ENCODE assay signal across 8 cellular contexts in the genomic region with DNA sequence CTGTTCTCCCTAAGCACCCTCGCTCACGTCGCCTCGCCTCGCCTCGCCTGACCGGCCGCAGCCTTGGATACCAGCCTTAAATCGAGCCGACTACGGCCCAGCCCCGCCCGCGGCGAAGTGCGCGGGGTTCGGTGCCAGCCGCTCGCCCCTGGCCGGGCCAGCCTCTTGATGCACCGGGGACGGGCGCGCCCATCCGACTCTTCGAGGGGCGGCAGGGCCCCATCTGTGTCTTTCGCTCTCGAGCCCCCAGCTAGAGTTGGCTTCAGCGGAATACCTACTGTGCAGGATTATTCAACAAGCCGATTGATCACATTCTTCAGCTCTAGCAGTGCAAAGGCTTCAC. TPM values are rescaled to one million over a fixed set of nuclear protein-coding genes. Genes with fewer than 3 reads are reported as not detected.
DNase-seq lines count a peak whose midpoint lies in the region; ATAC-seq and TF ChIP-seq lines count a peak whose summit lies in the region.
"Not testable (repeated sequence)": the region's sequence is repeated elsewhere in the genome, so short reads cannot be mapped to it uniquely, and the experiment has no call there.

No MANE protein-coding gene starts in this region.

- H3K36me3 ChIP-seq in GM06990 (ENCODE audit: control insufficient read depth, insufficient read depth, low read length); SU-DHL-6 (ENCODE audit: low read length); thymus (ENCODE audit: control insufficient read depth, insufficient read depth): not testable (repeated sequence)
- peaks cover 12% of the 10 kb centered on the region for H3K36me3 ChIP-seq in brain microvascular endothelial cell (replicated peaks)
- H3K36me3 ChIP-seq in left ventricle myocardium inferior = peaks cover 20% of the 10 kb centered on the region

- H3K4me1 ChIP-seq in left ventricle myocardium inferior (peaks cover 44% of the 10 kb centered on the region), thymus (ENCODE audit: control insufficient read depth, insufficient read depth, low read length) (peaks cover 14% of the 10 kb centered on the region)

- H4K20me1 ChIP-seq in SU-DHL-6 (ENCODE audit: low read depth, low read length) = not testable (repeated sequence)

- H3K79me2 ChIP-seq in SU-DHL-6 (ENCODE audit: insufficient read depth, low read length) = peaks cover 32% of the 10 kb centered on the region

- H3K27ac Mint-ChIP-seq in nephron = peak overlapping the region; percentile 86 to 98 (median 97)

- WGBS in thymus = under 1% methylated on average over 24 of the region's 32 CpGs

- not testable (repeated sequence) for H3K27me3 Mint-ChIP-seq in nephron (ENCODE audit: low read depth)

- H3K4me3 ChIP-seq in GM06990 (replicated peaks; ENCODE audit: low read depth, low read length) (peak overlapping the region; percentile 71), SU-DHL-6 (ENCODE audit: insufficient read depth, low read length, poor library complexity, severe bottlenecking) (peak overlapping the region; percentile 52), brain microvascular endothelial cell (ENCODE audit: low read depth, low read length) (peak overlapping the region; percentile 59), left ventricle myocardium inferior (peak overlapping the region; percentile 80), thymus (ENCODE audit: low read length) (peak overlapping the region; percentile 61)

- TF ChIP-seq CTCF in GM06990 (IDR thresholded peaks at IDR 0.05; ENCODE audit: insufficient read depth, low read length, poor library complexity, severe bottlenecking); SU-DHL-6 (IDR thresholded peaks at IDR 0.05; ENCODE audit: insufficient read depth, low read length, poor library complexity, severe bottlenecking); brain microvascular endothelial cell (IDR thresholded peaks at IDR 0.05; ENCODE audit: low read depth, low read length, missing control alignments); left ventricle myocardium inferior (IDR thresholded peaks at IDR 0.05; ENCODE audit: borderline replicate concordance); nephron (IDR thresholded peaks at IDR 0.05; ENCODE audit: unreplicated experiment in 3 of 3): not testable (repeated sequence)

- H3F3A ChIP-seq in SU-DHL-6 (ENCODE audit: insufficient read depth) = not testable (repeated sequence)

- H3K27me3 ChIP-seq in GM06990 (replicated peaks; ENCODE audit: control insufficient read depth, insufficient read depth, low read length); SU-DHL-6 (ENCODE audit: low read length); brain microvascular endothelial cell (replicated peaks); left ventricle myocardium inferior (ENCODE audit: low read depth); thymus (ENCODE audit: control insufficient read depth, insufficient read depth): not testable (repeated sequence)

- H3K4me2 ChIP-seq in SU-DHL-6 (ENCODE audit: low read depth, low read length, poor library complexity, severe bottlenecking) = peak overlapping the region; percentile 52

- H3K4me3 Mint-ChIP-seq in nephron = peak overlapping the region; percentile 86 to 92 (median 86)

- H3K27ac ChIP-seq in SU-DHL-6 (ENCODE audit: low read depth, low read length) (peak overlapping the region; percentile 62), brain microvascular endothelial cell (peak overlapping the region; percentile 73), left ventricle myocardium inferior (replicated peaks) (peak overlapping the region; percentile 96), thymus (ENCODE audit: low read depth) (peak overlapping the region; percentile 88)

- H3K9me3 Mint-ChIP-seq in nephron = not testable (repeated sequence)

- H3K9me2 ChIP-seq in SU-DHL-6 (replicated peaks; ENCODE audit: insufficient read depth, low read length) = not testable (repeated sequence)

- H2AFZ ChIP-seq in SU-DHL-6 (ENCODE audit: low read depth, low read length, severe bottlenecking) = not testable (repeated sequence)

- H3K4me1 Mint-ChIP-seq in nephron = peaks cover 29% of the 10 kb centered on the region

- in situ Hi-C loops in brain microvascular endothelial cell (cut with HindIII; ENCODE audit: low pct_ligation_motif_present, low sequenced_read_pairs) = not testable (repeated sequence)

- intact Hi-C loops in left ventricle myocardium inferior (cut with micrococcal nuclease) = loop anchor here (10.0 kb wide), 1 partner anchor 208 kb away; a partner anchor contains a TSS

- DNase-seq in GM06990 (ENCODE audit: extremely low read depth, insufficient read length) = peak; percentile 57
- DNase-seq in brain microvascular endothelial cell, left ventricle myocardium inferior: not testable (repeated sequence)

- H3K9ac ChIP-seq in SU-DHL-6 (ENCODE audit: low read length) = peak overlapping the region; percentile 60

- ATAC-seq in GM21786 (IDR thresholded peaks at IDR 0.05; ENCODE audit: unreplicated experiment) (peak; percentile 25), HG03432 (IDR thresholded peaks at IDR 0.05; ENCODE audit: unreplicated experiment) (peak; percentile 34)

- H3K9me3 ChIP-seq in SU-DHL-6 (ENCODE audit: insufficient read depth, low read length); left ventricle myocardium inferior (replicated peaks); thymus (ENCODE audit: control insufficient read depth): not testable (repeated sequence)

- peaks cover 23% of the 10 kb centered on the region for H3K36me3 Mint-ChIP-seq in nephron (ENCODE audit: low read depth)

RNA-seq across cellular contexts. Expression of a gene that starts 0.8 kb away (rescaled TPM):
- 9.7 TPM for total RNA-seq in left ventricle myocardium inferior
- 12.0 TPM for polyA plus RNA-seq in thymus

RNA-seq across cellular contexts. Expression of a gene that starts 28.6 kb away (rescaled TPM):
- 19.4 TPM for total RNA-seq in left ventricle myocardium inferior
- 17.2 TPM for polyA plus RNA-seq in thymus
